18 cellular contexts compared by ENCODE assay signal in genomic region chr15:79887054-79887453, GRCh38.
"Had no signal": no experiment of that assay in that cellular context is flagged by ENCODE, and none has a peak within 500 bp of the region (broad histone marks: within the 10 kb centered on the region; RNA-seq: fewer than 3 reads in every experiment).

No MANE protein-coding gene starts in this region.

- H3K4me1 ChIP-seq: heart left ventricle, suprapubic skin, thyroid gland, upper lobe of right lung, vagina had no signal

- H3K4me3 ChIP-seq: heart left ventricle, suprapubic skin, thyroid gland, upper lobe of right lung, vagina had no signal

- ATAC-seq: esophagus mucosa; heart left ventricle; naive thymus-derived CD4-positive, alpha-beta T cell; upper lobe of right lung had no signal

- H3K27me3 ChIP-seq: heart left ventricle, suprapubic skin, thyroid gland, upper lobe of right lung, vagina had no signal

- H3K27ac ChIP-seq: heart left ventricle, suprapubic skin, thyroid gland, upper lobe of right lung, vagina had no signal

- H3K9me3 ChIP-seq: heart left ventricle, suprapubic skin, thyroid gland, upper lobe of right lung, vagina had no signal

- H3K27me3 Mint-ChIP-seq: naive thymus-derived CD4-positive, alpha-beta T cell had no signal

- H3K9me3 Mint-ChIP-seq: naive thymus-derived CD4-positive, alpha-beta T cell; nephron progenitor cell had no signal

- DNase-seq: effector memory CD4-positive, alpha-beta T cell; heart left ventricle; hypothalamus; kidney glomerular epithelial cell; mammary epithelial cell; naive thymus-derived CD4-positive, alpha-beta T cell; nephron progenitor cell; small intestine; stimulated activated CD4-positive, alpha-beta T cell treated with anti-CD3 and anti-CD28 coated beads, Interleukin-2, amount 100 ng/mL, for 48 hours; stimulated activated naive CD4-positive, alpha-beta T cell treated with Interleukin-2 at 50 U/mL for 16 hours; thyroid gland; upper lobe of right lung had no signal

- FAIRE-seq: endometrium, frontal cortex, islet of Langerhans, small intestine had no signal

- H3K4me3 Mint-ChIP-seq: naive thymus-derived CD4-positive, alpha-beta T cell; nephron progenitor cell had no signal

- H3K27ac Mint-ChIP-seq: nephron progenitor cell had no signal
